Comparison of ENCODE assay signal across 20 cellular contexts in genomic region chr6:39800388-39801032, GRCh38. TPM values are rescaled to one million over a fixed set of nuclear protein-coding genes. Genes with fewer than 3 reads are reported as not detected.
"Had no signal": no experiment of that assay in that cellular context is flagged by ENCODE, and none has a peak within 500 bp of the region (broad histone marks: within the 10 kb centered on the region; RNA-seq: fewer than 3 reads in every experiment).

No MANE protein-coding gene starts in this region.

- H3K36me3 Mint-ChIP-seq: naive thymus-derived CD4-positive, alpha-beta T cell; neural progenitor cell; stimulated activated naive B cell treated with anti-CD40 and anti-IgM and Interleukin-4, amounts not matched to agents 10 μg/mL and 1 μg/mL and 100 μg/mL, for 72 hours had no signal

- H3K36me3 ChIP-seq: cardiac muscle cell, left lung, neural progenitor cell, prostate gland, right atrium auricular region, sigmoid colon, suprapubic skin, transverse colon, vagina had no signal

- H3K4me1 Mint-ChIP-seq: naive thymus-derived CD4-positive, alpha-beta T cell; stimulated activated naive B cell treated with anti-CD40 and anti-IgM and Interleukin-4, amounts not matched to agents 10 μg/mL and 1 μg/mL and 100 μg/mL, for 72 hours had no signal

- H3K9ac ChIP-seq: neural progenitor cell had no signal

- H3K27ac ChIP-seq: cardiac muscle cell, foreskin keratinocyte, left lung, neural progenitor cell, prostate gland, right atrium auricular region, suprapubic skin, transverse colon, vagina had no signal

- H3K4me3 ChIP-seq: cardiac muscle cell, left lung, neural progenitor cell, prostate gland, right atrium auricular region, sigmoid colon, suprapubic skin, transverse colon, vagina had no signal

- DNase-seq: effector memory CD4-positive, alpha-beta T cell; foreskin keratinocyte; left cardiac atrium; left lung; mammary epithelial cell; mesendoderm; naive thymus-derived CD4-positive, alpha-beta T cell; sigmoid colon; stimulated activated CD4-positive, alpha-beta T cell treated with anti-CD3 and anti-CD28 coated beads, Interleukin-4, amount 100 ng/mL, for 4 hours; stimulated activated naive B cell treated with anti-CD40 and anti-IgM and Interleukin-4, amounts not matched to agents 10 μg/mL and 1 μg/mL and 100 μg/mL, for 72 hours; transverse colon had no signal

- H3K27me3 ChIP-seq: cardiac muscle cell, neural progenitor cell, right atrium auricular region, sigmoid colon, suprapubic skin, transverse colon, vagina had no signal

- H3K9me3 Mint-ChIP-seq: naive thymus-derived CD4-positive, alpha-beta T cell; nephron; neural progenitor cell; stimulated activated naive B cell treated with anti-CD40 and anti-IgM and Interleukin-4, amounts not matched to agents 10 μg/mL and 1 μg/mL and 100 μg/mL, for 72 hours; stimulated activated naive CD8-positive, alpha-beta T cell treated with anti-CD3 and anti-CD28 coated beads, Interleukin-15, Interleukin-2, amounts not matched to agents 100 ng/mL and 50 ng/mL, for 24 hours had no signal

- H3K27ac Mint-ChIP-seq: naive thymus-derived CD4-positive, alpha-beta T cell; neural progenitor cell; stimulated activated naive B cell treated with anti-CD40 and anti-IgM and Interleukin-4, amounts not matched to agents 10 μg/mL and 1 μg/mL and 100 μg/mL, for 72 hours; stimulated activated naive CD8-positive, alpha-beta T cell treated with anti-CD3 and anti-CD28 coated beads, Interleukin-15, Interleukin-2, amounts not matched to agents 100 ng/mL and 50 ng/mL, for 24 hours had no signal

- H3K4me1 ChIP-seq: foreskin keratinocyte, neural progenitor cell, prostate gland had no signal

- ATAC-seq: foreskin keratinocyte; left cardiac atrium; left lung; naive thymus-derived CD4-positive, alpha-beta T cell; stimulated activated naive B cell treated with anti-CD40 and anti-IgM and Interleukin-4, amounts not matched to agents 10 μg/mL and 1 μg/mL and 100 μg/mL, for 72 hours had no signal

- H3K9me3 ChIP-seq: left lung, prostate gland, right atrium auricular region, sigmoid colon, suprapubic skin, transverse colon, vagina had no signal

- H3K4me3 Mint-ChIP-seq: naive thymus-derived CD4-positive, alpha-beta T cell; nephron; neural progenitor cell; stimulated activated naive B cell treated with anti-CD40 and anti-IgM and Interleukin-4, amounts not matched to agents 10 μg/mL and 1 μg/mL and 100 μg/mL, for 72 hours; stimulated activated naive CD8-positive, alpha-beta T cell treated with anti-CD3 and anti-CD28 coated beads, Interleukin-15, Interleukin-2, amounts not matched to agents 100 ng/mL and 50 ng/mL, for 24 hours had no signal

RNA-seq across cellular contexts. Expression of gene DAAM2, which starts 8.3 kb away (rescaled TPM):
- total RNA-seq: naive thymus-derived CD4-positive, alpha-beta T cell had no signal
- polyA plus RNA-seq: foreskin keratinocyte; keratinocyte; naive thymus-derived CD4-positive, alpha-beta T cell had no signal
